Comparison of ENCODE assay signal across 31 cellular contexts in the genomic region with DNA sequence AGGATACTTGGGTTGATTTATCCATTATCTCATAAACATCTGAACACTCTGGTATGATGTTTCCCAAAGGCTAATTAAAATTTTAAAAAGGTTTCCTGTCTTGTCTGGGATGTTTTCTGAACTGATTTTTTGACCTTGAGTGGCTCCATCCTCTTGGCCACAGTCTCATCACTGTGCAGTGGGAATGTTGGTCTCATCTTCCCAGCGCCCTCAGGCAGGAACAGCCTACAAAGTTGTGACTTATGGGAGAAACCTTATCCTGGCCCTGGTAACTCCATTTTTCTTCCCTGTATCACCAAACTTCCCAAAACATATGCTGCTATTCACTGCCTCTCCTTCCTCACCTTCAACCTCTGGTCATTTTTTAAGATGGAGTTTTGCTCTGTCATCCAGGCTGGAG. TPM values are rescaled to one million over a fixed set of nuclear protein-coding genes. Genes with fewer than 3 reads are reported as not detected.
"Had no signal": no experiment of that assay in that cellular context is flagged by ENCODE, and none has a peak within 500 bp of the region (broad histone marks: within the 10 kb centered on the region; RNA-seq: fewer than 3 reads in every experiment).

No MANE protein-coding gene starts in this region.

- H3K36me3 Mint-ChIP-seq: activated naive CD4-positive, alpha-beta T cell treated with anti-CD3 and anti-CD28 coated beads, Interleukin-2, amount 10 ng/mL, durations not matched to agents 7 days and 5 days; activated naive CD4-positive, alpha-beta T cell treated with anti-CD3 and anti-CD28 coated beads, Interleukin-2, amount 50 U/mL, for 24 hours; activated naive CD4-positive, alpha-beta T cell treated with anti-CD3 and anti-CD28 coated beads, Interleukin-2, amount 50 U/mL, for 72 hours; activated naive CD8-positive, alpha-beta T cell; activated naive CD8-positive, alpha-beta T cell treated with anti-CD3 and anti-CD28 coated beads for 36 hours; activated naive CD8-positive, alpha-beta T cell treated with anti-CD3 and anti-CD28 coated beads, Interleukin-2, amount 10 ng/mL, durations not matched to agents 7 days and 5 days; brain had no signal

- H3K4me3 Mint-ChIP-seq: activated naive CD4-positive, alpha-beta T cell treated with anti-CD3 and anti-CD28 coated beads for 36 hours; activated naive CD4-positive, alpha-beta T cell treated with anti-CD3 and anti-CD28 coated beads, Interleukin-2, amount 10 ng/mL, durations not matched to agents 7 days and 5 days; activated naive CD4-positive, alpha-beta T cell treated with anti-CD3 and anti-CD28 coated beads, Interleukin-2, amount 50 U/mL, for 24 hours; activated naive CD8-positive, alpha-beta T cell; activated naive CD8-positive, alpha-beta T cell treated with anti-CD3 and anti-CD28 coated beads for 36 hours; activated naive CD8-positive, alpha-beta T cell treated with anti-CD3 and anti-CD28 coated beads, Interleukin-2, amount 10 ng/mL, durations not matched to agents 7 days and 5 days; activated naive CD8-positive, alpha-beta T cell treated with anti-CD3 and anti-CD28 coated beads, Interleukin-2, amount 50 U/mL, for 24 hours; activated T-cell treated with anti-CD3 and anti-CD28 coated beads, Interleukin-2, amount 50 U/mL, for 24 hours; activated T-cell treated with anti-CD3 and anti-CD28 coated beads, Interleukin-2, amount 50 U/mL, for 4 hours; activated T-cell treated with anti-CD3 and anti-CD28 coated beads, Interleukin-2, amount 50 U/mL, for 72 hours; activated T-helper 1 cell treated with anti-CD3 and anti-CD28 coated beads, Interleukin-12 subunit alpha, Interleukin-12 subunit beta, Interleukin-2, Interleukin-4 antibody, amounts not matched to agents 30 ng/mL and 10 ng/mL and 1 ng/mL, durations not matched to agents 14 hours and 24 hours and 36 hours; activated T-helper 17 cell treated with anti-CD3 and anti-CD28 coated beads, Interleukin-2, amount 50 U/mL, for 72 hours; central memory CD8-positive, alpha-beta T cell had no signal

- H3K9me3 ChIP-seq: adrenal gland, ascending aorta, body of pancreas, breast epithelium had no signal

- H3K27me3 ChIP-seq: adrenal gland, ascending aorta, body of pancreas, brain microvascular endothelial cell had no signal

- H3K4me3 ChIP-seq: adrenal gland, ascending aorta, body of pancreas, breast epithelium, cardiac muscle cell had no signal

- H3K27ac Mint-ChIP-seq: activated naive CD4-positive, alpha-beta T cell treated with anti-CD3 and anti-CD28 coated beads for 36 hours; activated naive CD4-positive, alpha-beta T cell treated with anti-CD3 and anti-CD28 coated beads, Interleukin-2, amount 10 ng/mL, durations not matched to agents 7 days and 5 days; activated naive CD4-positive, alpha-beta T cell treated with anti-CD3 and anti-CD28 coated beads, Interleukin-2, amount 50 U/mL, for 24 hours; activated naive CD4-positive, alpha-beta T cell treated with anti-CD3 and anti-CD28 coated beads, Interleukin-2, amount 50 U/mL, for 72 hours; activated naive CD8-positive, alpha-beta T cell; activated naive CD8-positive, alpha-beta T cell treated with anti-CD3 and anti-CD28 coated beads for 36 hours; activated naive CD8-positive, alpha-beta T cell treated with anti-CD3 and anti-CD28 coated beads, Interleukin-2, amount 10 ng/mL, durations not matched to agents 7 days and 5 days; activated naive CD8-positive, alpha-beta T cell treated with anti-CD3 and anti-CD28 coated beads, Interleukin-2, amount 50 U/mL, for 24 hours; activated T-cell treated with anti-CD3 and anti-CD28 coated beads, Interleukin-2, amount 50 U/mL, for 24 hours; activated T-cell treated with anti-CD3 and anti-CD28 coated beads, Interleukin-2, amount 50 U/mL, for 72 hours; activated T-helper 1 cell treated with anti-CD3 and anti-CD28 coated beads, Interleukin-12 subunit alpha, Interleukin-12 subunit beta, Interleukin-2, Interleukin-4 antibody, amounts not matched to agents 30 ng/mL and 10 ng/mL and 1 ng/mL, durations not matched to agents 14 hours and 24 hours and 36 hours; activated T-helper 17 cell treated with anti-CD3 and anti-CD28 coated beads, Interleukin-2, amount 50 U/mL, for 72 hours; activated T-helper 2 cell treated with anti-CD3 and anti-CD28 coated beads, Interferon-gamma antibody, Interleukin-2, Interleukin-4, amounts not matched to agents 10 μg/mL and 5 μg/mL and 100 μg/mL, durations not matched to agents 14 hours and 24 hours and 36 hours; brain had no signal

- H3K36me3 ChIP-seq: adrenal gland, ascending aorta, brain microvascular endothelial cell, breast epithelium, cardiac muscle cell had no signal

- H3K4me1 ChIP-seq: adrenal gland, ascending aorta, body of pancreas, breast epithelium had no signal

- DNase-seq: activated gamma-delta T cell, cerebellar nuclear complex had no signal

- H3K27ac ChIP-seq: adrenal gland, ascending aorta, body of pancreas, brain microvascular endothelial cell, breast epithelium, cardiac muscle cell had no signal

- H3K9me3 Mint-ChIP-seq: activated naive CD4-positive, alpha-beta T cell treated with anti-CD3 and anti-CD28 coated beads for 36 hours; activated naive CD4-positive, alpha-beta T cell treated with anti-CD3 and anti-CD28 coated beads, Interleukin-2, amount 10 ng/mL, durations not matched to agents 7 days and 5 days; activated naive CD4-positive, alpha-beta T cell treated with anti-CD3 and anti-CD28 coated beads, Interleukin-2, amount 50 U/mL, for 24 hours; activated naive CD8-positive, alpha-beta T cell treated with anti-CD3 and anti-CD28 coated beads for 36 hours; activated naive CD8-positive, alpha-beta T cell treated with anti-CD3 and anti-CD28 coated beads, Interleukin-2, amount 10 ng/mL, durations not matched to agents 7 days and 5 days; activated naive CD8-positive, alpha-beta T cell treated with anti-CD3 and anti-CD28 coated beads, Interleukin-2, amount 50 U/mL, for 24 hours; activated T-cell treated with anti-CD3 and anti-CD28 coated beads, Interleukin-2, amount 50 U/mL, for 24 hours; activated T-cell treated with anti-CD3 and anti-CD28 coated beads, Interleukin-2, amount 50 U/mL, for 4 hours; activated T-helper 1 cell treated with anti-CD3 and anti-CD28 coated beads, Interleukin-12 subunit alpha, Interleukin-12 subunit beta, Interleukin-2, Interleukin-4 antibody, amounts not matched to agents 30 ng/mL and 10 ng/mL and 1 ng/mL, durations not matched to agents 14 hours and 24 hours and 36 hours; activated T-helper 2 cell treated with anti-CD3 and anti-CD28 coated beads, Interferon-gamma antibody, Interleukin-2, Interleukin-4, amounts not matched to agents 10 μg/mL and 5 μg/mL and 100 μg/mL, durations not matched to agents 14 hours and 24 hours and 36 hours had no signal

- ATAC-seq: activated naive CD4-positive, alpha-beta T cell treated with anti-CD3 and anti-CD28 coated beads, Interleukin-2, amount 50 U/mL, for 72 hours; activated naive CD8-positive, alpha-beta T cell treated with anti-CD3 and anti-CD28 coated beads, Interleukin-2, amount 50 U/mL, for 24 hours; activated T-cell treated with anti-CD3 and anti-CD28 coated beads, Interleukin-2, amount 50 U/mL, for 4 hours; activated T-cell treated with anti-CD3 and anti-CD28 coated beads, Interleukin-2, amount 50 U/mL, for 72 hours; activated T-helper 17 cell treated with anti-CD3 and anti-CD28 coated beads, Interleukin-2, amount 50 U/mL, for 72 hours had no signal

- H3K4me1 Mint-ChIP-seq: activated naive CD4-positive, alpha-beta T cell treated with anti-CD3 and anti-CD28 coated beads, Interleukin-2, amount 10 ng/mL, durations not matched to agents 7 days and 5 days; activated naive CD4-positive, alpha-beta T cell treated with anti-CD3 and anti-CD28 coated beads, Interleukin-2, amount 50 U/mL, for 24 hours; activated naive CD8-positive, alpha-beta T cell treated with anti-CD3 and anti-CD28 coated beads for 36 hours; activated naive CD8-positive, alpha-beta T cell treated with anti-CD3 and anti-CD28 coated beads, Interleukin-2, amount 50 U/mL, for 24 hours had no signal

RNA-seq across cellular contexts. Expression of a gene that starts 6.8 kb away (rescaled TPM):
- total RNA-seq: activated naive CD4-positive, alpha-beta T cell treated with anti-CD3 and anti-CD28 coated beads for 36 hours; activated naive CD4-positive, alpha-beta T cell treated with anti-CD3 and anti-CD28 coated beads, Interleukin-2, amount 50 U/mL, for 72 hours; activated naive CD8-positive, alpha-beta T cell treated with anti-CD3 and anti-CD28 coated beads for 36 hours; activated naive CD8-positive, alpha-beta T cell treated with anti-CD3 and anti-CD28 coated beads, Interleukin-2, amount 10 ng/mL, durations not matched to agents 7 days and 5 days; activated T-cell treated with anti-CD3 and anti-CD28 coated beads, Interleukin-2, amount 50 U/mL, for 4 hours; activated T-cell treated with anti-CD3 and anti-CD28 coated beads, Interleukin-2, amount 50 U/mL, for 72 hours; activated T-helper 1 cell treated with anti-CD3 and anti-CD28 coated beads, Interleukin-12 subunit alpha, Interleukin-12 subunit beta, Interleukin-2, Interleukin-4 antibody, amounts not matched to agents 30 ng/mL and 10 ng/mL and 1 ng/mL, durations not matched to agents 14 hours and 24 hours and 36 hours; activated T-helper 17 cell treated with anti-CD3 and anti-CD28 coated beads, Interleukin-2, amount 50 U/mL, for 72 hours; activated T-helper 2 cell treated with anti-CD3 and anti-CD28 coated beads, Interferon-gamma antibody, Interleukin-2, Interleukin-4, amounts not matched to agents 10 μg/mL and 5 μg/mL and 100 μg/mL, durations not matched to agents 14 hours and 24 hours and 36 hours; adrenal gland; aorta; ascending aorta; astrocyte; body of pancreas; breast epithelium; bronchial epithelial cell; cardiac muscle cell; cardiac septum; cerebellum; chondrocyte had no signal
- polyA plus RNA-seq: adipose tissue, adrenal gland, aorta, cardiac muscle cell had no signal

RNA-seq across cellular contexts. Expression of a gene that starts 25.4 kb away (rescaled TPM):
- total RNA-seq: activated naive CD4-positive, alpha-beta T cell treated with anti-CD3 and anti-CD28 coated beads for 36 hours; activated naive CD4-positive, alpha-beta T cell treated with anti-CD3 and anti-CD28 coated beads, Interleukin-2, amount 50 U/mL, for 72 hours; activated naive CD8-positive, alpha-beta T cell treated with anti-CD3 and anti-CD28 coated beads for 36 hours; activated naive CD8-positive, alpha-beta T cell treated with anti-CD3 and anti-CD28 coated beads, Interleukin-2, amount 10 ng/mL, durations not matched to agents 7 days and 5 days; activated T-cell treated with anti-CD3 and anti-CD28 coated beads, Interleukin-2, amount 50 U/mL, for 4 hours; activated T-cell treated with anti-CD3 and anti-CD28 coated beads, Interleukin-2, amount 50 U/mL, for 72 hours; activated T-helper 1 cell treated with anti-CD3 and anti-CD28 coated beads, Interleukin-12 subunit alpha, Interleukin-12 subunit beta, Interleukin-2, Interleukin-4 antibody, amounts not matched to agents 30 ng/mL and 10 ng/mL and 1 ng/mL, durations not matched to agents 14 hours and 24 hours and 36 hours; activated T-helper 17 cell treated with anti-CD3 and anti-CD28 coated beads, Interleukin-2, amount 50 U/mL, for 72 hours; activated T-helper 2 cell treated with anti-CD3 and anti-CD28 coated beads, Interferon-gamma antibody, Interleukin-2, Interleukin-4, amounts not matched to agents 10 μg/mL and 5 μg/mL and 100 μg/mL, durations not matched to agents 14 hours and 24 hours and 36 hours; adrenal gland; aorta; ascending aorta; astrocyte; body of pancreas; breast epithelium; bronchial epithelial cell; cardiac muscle cell; cardiac septum; cerebellum; chondrocyte had no signal
- polyA plus RNA-seq: adipose tissue, adrenal gland, aorta, cardiac muscle cell had no signal

RNA-seq across cellular contexts. Expression of a gene that starts 42.4 kb away (rescaled TPM):
- total RNA-seq: activated naive CD4-positive, alpha-beta T cell treated with anti-CD3 and anti-CD28 coated beads for 36 hours; activated naive CD4-positive, alpha-beta T cell treated with anti-CD3 and anti-CD28 coated beads, Interleukin-2, amount 50 U/mL, for 72 hours; activated naive CD8-positive, alpha-beta T cell treated with anti-CD3 and anti-CD28 coated beads for 36 hours; activated naive CD8-positive, alpha-beta T cell treated with anti-CD3 and anti-CD28 coated beads, Interleukin-2, amount 10 ng/mL, durations not matched to agents 7 days and 5 days; activated T-cell treated with anti-CD3 and anti-CD28 coated beads, Interleukin-2, amount 50 U/mL, for 4 hours; activated T-cell treated with anti-CD3 and anti-CD28 coated beads, Interleukin-2, amount 50 U/mL, for 72 hours; activated T-helper 1 cell treated with anti-CD3 and anti-CD28 coated beads, Interleukin-12 subunit alpha, Interleukin-12 subunit beta, Interleukin-2, Interleukin-4 antibody, amounts not matched to agents 30 ng/mL and 10 ng/mL and 1 ng/mL, durations not matched to agents 14 hours and 24 hours and 36 hours; activated T-helper 17 cell treated with anti-CD3 and anti-CD28 coated beads, Interleukin-2, amount 50 U/mL, for 72 hours; activated T-helper 2 cell treated with anti-CD3 and anti-CD28 coated beads, Interferon-gamma antibody, Interleukin-2, Interleukin-4, amounts not matched to agents 10 μg/mL and 5 μg/mL and 100 μg/mL, durations not matched to agents 14 hours and 24 hours and 36 hours; adrenal gland; aorta; ascending aorta; astrocyte; body of pancreas; breast epithelium; bronchial epithelial cell; cardiac muscle cell; cardiac septum; cerebellum; chondrocyte had no signal
- polyA plus RNA-seq: adipose tissue, adrenal gland, aorta, cardiac muscle cell had no signal
